9 cellular contexts compared by ENCODE assay signal in genomic region chr5:91293131-91293530, GRCh38.
DNase-seq lines count a peak whose midpoint lies in the region; ATAC-seq and TF ChIP-seq lines count a peak whose summit lies in the region.
"Had no signal": no experiment of that assay in that cellular context is flagged by ENCODE, and none has a peak within 500 bp of the region (broad histone marks: within the 10 kb centered on the region; RNA-seq: fewer than 3 reads in every experiment).

No MANE protein-coding gene starts in this region.

- no peak overlapping the region for H3K27ac ChIP-seq in Peyer's patch
- H3K27ac ChIP-seq in WERI-Rb-1 = no peak overlapping the region

- ATAC-seq in GM18498 (IDR thresholded peaks at IDR 0.05; ENCODE audit: unreplicated experiment) (peak; percentile 98), GM21723 (IDR thresholded peaks at IDR 0.05; ENCODE audit: unreplicated experiment) (peak; percentile 96)

- TF ChIP-seq CTCF in fibroblast of villous mesenchyme (IDR thresholded peaks at IDR 0.05; ENCODE audit: insufficient read depth, low read depth, low read length) (no peak), Peyer's patch (IDR thresholded peaks at IDR 0.05) (no peak), WERI-Rb-1 (IDR thresholded peaks at IDR 0.05; ENCODE audit: low read depth, low read length) (no peak)

- TF ChIP-seq POLR2A in Peyer's patch (IDR thresholded peaks at IDR 0.05) = no peak

- H3K36me3 ChIP-seq in Peyer's patch = no peaks in the 10 kb centered on the region
- no peaks in the 10 kb centered on the region for H3K36me3 ChIP-seq in WERI-Rb-1

- no peaks in the 10 kb centered on the region for H3K9me3 ChIP-seq in Peyer's patch
- H3K9me3 ChIP-seq in WERI-Rb-1 (ENCODE audit: severe bottlenecking) = no peaks in the 10 kb centered on the region

- H3K27me3 ChIP-seq in Peyer's patch (no peaks in the 10 kb centered on the region), WERI-Rb-1 (ENCODE audit: insufficient read depth, low read depth, severe bottlenecking) (no peaks in the 10 kb centered on the region)

- no peaks in the 10 kb centered on the region for H3K4me1 ChIP-seq in Peyer's patch

- DNase-seq in HT1080 (ENCODE audit: low read depth) (peak; percentile 61), fibroblast of villous mesenchyme (ENCODE audit: low read depth) (peak; percentile 57), Peyer's patch (no peak), WERI-Rb-1 (no peak), DMS 273 (lab: John Stamatoyannopoulos, UW; ENCODE audit: unreplicated experiment) (no peak)
- no peak for DNase-seq in stimulated activated naive CD4-positive, alpha-beta T cell treated with Interleukin-2 at 50 U/mL for 16 hours (lab: John Stamatoyannopoulos, UW)

- H3K4me3 ChIP-seq in fibroblast of villous mesenchyme (ENCODE audit: low read depth, low read length) (no peak overlapping the region), Peyer's patch (no peak overlapping the region), WERI-Rb-1 (ENCODE audit: low read depth, low read length) (no peak overlapping the region)
- H3K4me3 ChIP-seq: lung had no signal

Comparison
In these comparisons a context has a peak if more than half of its experiments do, and no peak if none do; other contexts are left out.
1. DNase-seq: peak in HT1080 (single experiment) and fibroblast of villous mesenchyme (single experiment); none in Peyer's patch (0 of 3), stimulated activated naive CD4-positive, alpha-beta T cell treated with Interleukin-2 at 50 U/mL for 16 hours (single experiment), WERI-Rb-1 (single experiment) and DMS 273 (single experiment).